Comparison of ENCODE assay signal across 8 cellular contexts in genomic region chr12:53380104-53380796, GRCh38. TPM values are rescaled to one million over a fixed set of nuclear protein-coding genes. Genes with fewer than 3 reads are reported as not detected.
DNase-seq lines count a peak whose midpoint lies in the region; ATAC-seq and TF ChIP-seq lines count a peak whose summit lies in the region.

TSS of gene SP1 (plus strand) at chr12:53380176. CDS start at chr12:53380292, 116 bp downstream.

- intact Hi-C loops in A673 (cut with micrococcal nuclease; ENCODE audit: unreplicated experiment) = no loop called here

- ATAC-seq in HG03175 (IDR thresholded peaks at IDR 0.05; ENCODE audit: unreplicated experiment) = peak; percentile 38

- peak; percentile 36 for TF ChIP-seq POLR2A in GM18951 (IDR thresholded peaks at IDR 0.05; ENCODE audit: extremely low read depth, insufficient read depth, insufficient read length)

- BruUV-seq in A673 (replicated peaks; lab: Mats Ljungman, UMichigan) = no TSS peak

- H3K4me3 ChIP-seq in A673 (ENCODE audit: low read depth, low read length, poor library complexity, severe bottlenecking) = peak within 1 kb of the TSS; percentile 77

- H3K27ac ChIP-seq in A673 (ENCODE audit: low read depth, low read length, poor library complexity, severe bottlenecking) = peak within 1 kb of the TSS; percentile 98
- peak within 1 kb of the TSS; percentile 100 for H3K27ac ChIP-seq in caudate nucleus (ENCODE audit: low read depth, low read length)

- peaks cover 34% of the 10 kb centered on the region for H3K36me3 ChIP-seq in A673 (ENCODE audit: insufficient read depth, low read length, poor library complexity, severe bottlenecking)

- POLR2A ChIA-PET in A673 (lab: Charles Lee; ENCODE audit: low non-redundant PET) = interaction anchor here (0.6 to 1.0 kb wide), 4 partner anchors 32 to 591 kb away, joined by 5 to 8 read pairs (median 7); partner anchors contain the start of gene TARBP2

- H3K9me3 ChIP-seq in A673 (ENCODE audit: low read depth, low read length, poor library complexity, severe bottlenecking) = no peaks in the 10 kb centered on the region

- peak; percentile 95 for DNase-seq in A673 (ENCODE audit: low spot score)
- peak; percentile 90 for DNase-seq in NCI-H226
- DNase-seq in activated CD4-positive, CD25-positive, alpha-beta regulatory T cell treated with anti-CD3 and anti-CD28 coated beads, Interleukin-2, amount 50 U/mL, for 16 hours (ENCODE audit: low read depth, low spot score) = peak; percentile 75
- DNase-seq in caudate nucleus (lab: John Stamatoyannopoulos, UW) = peak in 57 of 61 donors; percentile 33 to 92 (median 78)
- DNase-seq in islet precursor cell = peak; percentile 97
- DNase-seq in stimulated activated CD4-positive, alpha-beta T cell treated with anti-CD3 and anti-CD28 coated beads, Interleukin-15, amount 100 ng/mL, for 1 hour (ENCODE audit: low read depth in 1 of 2, low spot score in 1 of 2) = peak; percentile 97 to 99

- CTCF ChIA-PET in A673 (lab: Charles Lee) = interaction anchor here (0.6 to 1.5 kb wide), 4 partner anchors 36 to 129 kb away, joined by 3 to 7 read pairs (median 4); no protein-coding TSS in a partner anchor

- in situ Hi-C loops in GM18951 (cut with MboI; ENCODE audit: low sequenced_read_pairs, unreplicated experiment) = no loop called here

- H3K27me3 ChIP-seq in A673 (replicated peaks; ENCODE audit: insufficient read depth, low read depth, low read length, poor library complexity) = no peaks in the 10 kb centered on the region

- peaks cover 26% of the 10 kb centered on the region for H3K4me1 ChIP-seq in A673 (ENCODE audit: insufficient read depth, low read length, poor library complexity, severe bottlenecking)

- TF ChIP-seq CTCF in A673 (conservative IDR thresholded peaks at IDR 0.05; ENCODE audit: low read depth, low read length) = no peak

RNA-seq across cellular contexts. Expression of gene SP1, which starts in this region (rescaled TPM):
- 78.4 and 80.9 TPM in 2 replicates for total RNA-seq in A673 (2021)

Comparison
In these comparisons a context has a peak if more than half of its experiments do, and no peak if none do; other contexts are left out.
1. Peak in every context shown above with its lines: DNase-seq, ATAC-seq, H3K4me3 ChIP-seq and H3K27ac ChIP-seq.